In the genomic region with DNA sequence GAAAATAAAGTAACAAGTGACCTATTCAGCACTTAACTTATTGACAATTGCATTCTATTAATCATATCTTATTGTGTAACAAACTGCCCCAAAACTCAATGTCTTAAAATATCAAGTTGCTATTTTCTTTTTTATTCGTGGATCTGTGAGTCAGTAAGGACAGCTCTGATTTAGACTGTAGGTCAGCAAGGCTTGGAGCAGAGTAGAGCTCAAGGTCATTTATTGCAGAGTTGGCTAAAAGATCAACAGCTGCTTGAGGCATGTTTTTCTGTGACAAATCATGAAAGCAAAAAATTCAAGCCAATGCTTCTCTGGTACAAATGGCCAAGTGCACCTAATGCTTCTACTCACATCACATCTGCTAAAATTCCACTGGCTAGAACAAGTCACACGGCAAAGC, we compare ENCODE assay signal across 24 cellular contexts.
A peak's percentile ranks its signal among the peaks of the same experiment; 100 is the strongest.
DNase-seq lines count a peak whose midpoint lies in the region; ATAC-seq, FAIRE-seq and TF ChIP-seq lines count a peak whose summit lies in the region.
"Had no signal": no experiment of that assay in that cellular context is flagged by ENCODE, and none has a peak within 500 bp of the region (broad histone marks: within the 10 kb centered on the region; RNA-seq: fewer than 3 reads in every experiment).

No MANE protein-coding gene starts in this region.

- FAIRE-seq in A549 (lab: Jason Lieb, UNC), result no peak
- FAIRE-seq: GM12892, GM18507, K562 had no signal

- H3K27me3 Mint-ChIP-seq in neural progenitor cell (ENCODE audit: insufficient read depth, low read depth), result peaks cover 3% of the 10 kb centered on the region
- H3K27me3 Mint-ChIP-seq: CD4-positive, CD25-positive, alpha-beta regulatory T cell; CD8-positive, alpha-beta memory T cell had no signal

- no peak overlapping the region for H3K27ac Mint-ChIP-seq in neural progenitor cell
- H3K27ac Mint-ChIP-seq: CD4-positive, CD25-positive, alpha-beta regulatory T cell; CD8-positive, alpha-beta memory T cell had no signal

- H3K4me1 Mint-ChIP-seq in neural progenitor cell, result no peaks in the 10 kb centered on the region
- H3K4me1 Mint-ChIP-seq: CD4-positive, CD25-positive, alpha-beta regulatory T cell; CD8-positive, alpha-beta memory T cell had no signal

- H2AFZ ChIP-seq in neural progenitor cell (replicated peaks), result no peak overlapping the region

- H3K27me3 ChIP-seq in neural progenitor cell, result no peaks in the 10 kb centered on the region
- H3K27me3 ChIP-seq: BE2C had no signal

- POLR2A ChIA-PET in A549 (lab: Yijun Ruan, JAX), result no interaction called here

- no peaks in the 10 kb centered on the region for H3K9me3 ChIP-seq in A549
- H3K9me3 ChIP-seq in neural progenitor cell (ENCODE audit: low read depth), result no peaks in the 10 kb centered on the region
- H3K9me3 ChIP-seq: BE2C had no signal

- H3F3A ChIP-seq in neural progenitor cell (ENCODE audit: low read depth), result no peaks in the 10 kb centered on the region

- no peaks in the 10 kb centered on the region for H3K79me2 ChIP-seq in neural progenitor cell (ENCODE audit: low read depth)

- CTCF ChIA-PET in A549 (lab: Yijun Ruan, JAX), result no interaction called here

- DNase-seq in A549 (ENCODE audit: low read depth in 1 of 2, low spot score in 1 of 2), result no peak
- peak; percentile 53 for DNase-seq in HCEC 1CT
- peak; percentile 2 for DNase-seq in astrocyte of the hippocampus (ENCODE audit: low read depth, low spot score)
- DNase-seq in renal cortical epithelial cell (ENCODE audit: low read depth), result peak; percentile 4
- no peak for DNase-seq in DMS53 treated with DMSO at 0.1 percent for 48 hours (lab: John Stamatoyannopoulos, UW; ENCODE audit: unreplicated experiment)
- DNase-seq in neural progenitor cell (ENCODE audit: low spot score), result no peak
- no peak for DNase-seq in epidermal melanocyte (ENCODE audit: insufficient read length, low spot score)
- DNase-seq: ACHN; BE2C; C1 segment of cervical spinal cord; CD4-positive, CD25-positive, alpha-beta regulatory T cell; CD8-positive, alpha-beta memory T cell; COR-L47; DMS 273 treated with DMSO at 0.1 percent for 48 hours; DMS53; GDM1; GOT3; H7; IMR-90 had no signal

- no peak for TF ChIP-seq POLR2A in A549 (IDR thresholded peaks at IDR 0.05; ENCODE audit: low read length)

- H3K27ac ChIP-seq in A549 (no peak overlapping the region), neural progenitor cell (no peak overlapping the region)
- H3K27ac ChIP-seq: HL-60 had no signal

- no peaks in the 10 kb centered on the region for H3K9me3 Mint-ChIP-seq in neural progenitor cell

- no peak overlapping the region for H3K9ac ChIP-seq in neural progenitor cell

- no peak overlapping the region for H3K4me2 ChIP-seq in A549
- no peak overlapping the region for H3K4me2 ChIP-seq in neural progenitor cell

- no peaks in the 10 kb centered on the region for H4K20me1 ChIP-seq in neural progenitor cell (ENCODE audit: low read depth)

- 23% methylated on average over 2 of the region's 2 CpGs for WGBS in A549 (ENCODE audit: missing lambda C conversion rate)

- TF ChIP-seq CTCF in A549 (IDR thresholded peaks at IDR 0.05) (no peak), neural progenitor cell (IDR thresholded peaks at IDR 0.05) (no peak)

- H3K36me3 ChIP-seq in neural progenitor cell, result no peaks in the 10 kb centered on the region
- H3K36me3 ChIP-seq: BE2C had no signal

- H3K4me3 ChIP-seq in A549 (no peak overlapping the region), neural progenitor cell (no peak overlapping the region)
- H3K4me3 ChIP-seq: K562 had no signal

- TF ChIP-seq RAD21 in A549 (conservative IDR thresholded peaks at IDR 0.05 in 1 of 2, IDR thresholded peaks at IDR 0.05 in 1 of 2), result no peak

- no peak for TF ChIP-seq EP300 in A549 (IDR thresholded peaks at IDR 0.05)

- ATAC-seq in A549 (no peak), HG03135 (IDR thresholded peaks at IDR 0.05; ENCODE audit: unreplicated experiment) (no peak)
- ATAC-seq: K562 had no signal

- no peak overlapping the region for H3K4me3 Mint-ChIP-seq in neural progenitor cell
- H3K4me3 Mint-ChIP-seq: CD4-positive, CD25-positive, alpha-beta regulatory T cell; CD8-positive, alpha-beta memory T cell had no signal

- H3K4me1 ChIP-seq in A549 (no peaks in the 10 kb centered on the region), neural progenitor cell (no peaks in the 10 kb centered on the region)
- H3K4me1 ChIP-seq: BE2C had no signal

- no peaks in the 10 kb centered on the region for H3K36me3 Mint-ChIP-seq in neural progenitor cell
- H3K36me3 Mint-ChIP-seq: CD4-positive, CD25-positive, alpha-beta regulatory T cell; CD8-positive, alpha-beta memory T cell had no signal

TF ChIP-seq in A549, 52 proteins besides CTCF, POLR2A, EP300 and RAD21:
- TF ChIP-seq, protein P1, sequence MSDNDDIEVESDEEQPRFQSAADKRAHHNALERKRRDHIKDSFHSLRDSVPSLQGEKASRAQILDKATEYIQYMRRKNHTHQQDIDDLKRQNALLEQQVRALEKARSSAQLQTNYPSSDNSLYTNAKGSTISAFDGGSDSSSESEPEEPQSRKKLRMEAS (IDR thresholded peaks at IDR 0.05), result no peak
- TF ChIP-seq MAFK (IDR thresholded peaks at IDR 0.05; ENCODE audit: partially characterized antibody), result peak; percentile 5

Comparison
In these comparisons a context has a peak if more than half of its experiments do, and no peak if none do; other contexts are left out.
1. DNase-seq: peak in HCEC 1CT (single experiment), astrocyte of the hippocampus (single experiment) and renal cortical epithelial cell (single experiment); none in A549 (0 of 2), DMS53 treated with DMSO at 0.1 percent for 48 hours (single experiment), neural progenitor cell (single experiment) and epidermal melanocyte (single experiment).